ENCODE assay signal across 13 cellular contexts in the genomic region with DNA sequence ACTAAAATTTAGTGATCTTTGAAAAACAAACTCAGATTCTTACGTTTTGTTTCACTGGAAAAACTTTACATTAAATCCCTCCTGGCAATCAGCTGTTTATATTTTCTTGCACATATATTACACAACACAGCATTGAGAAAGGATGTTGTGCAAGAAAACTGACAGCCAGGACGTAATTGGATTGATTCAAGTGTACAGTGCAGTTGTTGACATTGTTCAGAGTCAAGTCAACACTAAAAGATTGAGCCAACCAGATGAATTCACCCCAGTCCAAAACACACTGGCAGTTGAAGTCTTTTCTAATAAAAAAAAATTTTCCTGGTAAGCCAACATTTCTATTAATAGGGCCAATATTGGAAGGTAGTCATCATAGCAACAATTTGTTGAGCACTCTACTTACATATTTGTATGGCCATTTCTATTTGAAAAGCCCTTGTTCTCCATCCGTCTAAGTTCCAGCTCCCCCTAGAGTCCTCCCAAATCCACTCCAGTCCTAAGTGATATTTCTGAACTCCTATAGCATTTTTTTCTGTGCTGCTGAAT. TPM values are rescaled to one million over a fixed set of nuclear protein-coding genes. Genes with fewer than 3 reads are reported as not detected.
DNase-seq lines count a peak whose midpoint lies in the region; TF ChIP-seq lines count a peak whose summit lies in the region.
"Had no signal": no experiment of that assay in that cellular context is flagged by ENCODE, and none has a peak within 500 bp of the region (broad histone marks: within the 10 kb centered on the region; RNA-seq: fewer than 3 reads in every experiment).

No MANE protein-coding gene starts in this region.

- H3K4me1 ChIP-seq in OCI-LY3 (ENCODE audit: low read length): peaks cover 33% of the 10 kb centered on the region
- no peaks in the 10 kb centered on the region for H3K4me1 ChIP-seq in smooth muscle cell (ENCODE audit: low read depth)
- H3K4me1 ChIP-seq: psoas muscle had no signal

- H3K27me3 ChIP-seq in OCI-LY3 (ENCODE audit: low read depth, low read length): no peaks in the 10 kb centered on the region
- H3K27me3 ChIP-seq in smooth muscle cell (ENCODE audit: low read depth): no peaks in the 10 kb centered on the region

- H3K27ac ChIP-seq in OCI-LY3 (ENCODE audit: low read length) (no peak overlapping the region), smooth muscle cell (ENCODE audit: low read depth) (no peak overlapping the region)
- H3K27ac ChIP-seq: psoas muscle had no signal

- H3K9ac ChIP-seq in OCI-LY3 (ENCODE audit: low read length): no peak overlapping the region
- H3K9ac ChIP-seq in smooth muscle cell (ENCODE audit: low read depth): no peak overlapping the region

- H4K20me1 ChIP-seq in OCI-LY3 (ENCODE audit: insufficient read depth, low read length): no peaks in the 10 kb centered on the region
- no peaks in the 10 kb centered on the region for H4K20me1 ChIP-seq in smooth muscle cell (ENCODE audit: low read depth)

- H3K79me2 ChIP-seq in OCI-LY3 (ENCODE audit: low read length) (no peaks in the 10 kb centered on the region), smooth muscle cell (ENCODE audit: low read depth) (no peaks in the 10 kb centered on the region)

- no peaks in the 10 kb centered on the region for H3K9me3 ChIP-seq in OCI-LY3 (ENCODE audit: insufficient read depth, low read length)
- H3K9me3 ChIP-seq in smooth muscle cell (replicated peaks; ENCODE audit: low read depth): no peaks in the 10 kb centered on the region
- H3K9me3 ChIP-seq: psoas muscle had no signal

- H3F3A ChIP-seq in smooth muscle cell (ENCODE audit: low read depth): no peaks in the 10 kb centered on the region

- H3K36me3 ChIP-seq in OCI-LY3 (replicated peaks; ENCODE audit: low read depth, low read length): no peaks in the 10 kb centered on the region
- H3K36me3 ChIP-seq in smooth muscle cell (ENCODE audit: low read depth): no peaks in the 10 kb centered on the region

- DNase-seq in NCI-H2171 treated with DMSO at 0.1 percent for 48 hours (lab: John Stamatoyannopoulos, UW): peak; percentile 17
- DNase-seq in NCI-H2171 (lab: John Stamatoyannopoulos, UW): no peak
- peak; percentile 74 for DNase-seq in fibroblast of mammary gland (ENCODE audit: low read depth)
- no peak for DNase-seq in smooth muscle cell (lab: John Stamatoyannopoulos, UW; ENCODE audit: unreplicated experiment)
- DNase-seq in Ammon's horn (ENCODE audit: low spot score): no peak
- no peak for DNase-seq in posterior cingulate gyrus
- DNase-seq in activated effector memory CD4-positive, alpha-beta T cell treated with anti-CD3 and anti-CD28 coated beads, Interleukin-2, amount 50 U/mL, for 16 hours: no peak
- DNase-seq: effector memory CD4-positive, alpha-beta T cell; NCI-H1417 treated with DMSO at 0.1 percent for 48 hours; psoas muscle had no signal

- WGBS in smooth muscle cell (ENCODE audit: low lambda C conversion rate): 19% methylated on average over 3 of the region's 3 CpGs

- H3K4me3 ChIP-seq in OCI-LY3 (ENCODE audit: low read length) (no peak overlapping the region), fibroblast of mammary gland (ENCODE audit: control insufficient read depth, low read depth, low read length) (no peak overlapping the region), smooth muscle cell (no peak overlapping the region)
- H3K4me3 ChIP-seq: psoas muscle had no signal

- intact Hi-C loops in posterior cingulate gyrus (cut with DNase I): no loop called here

- no peak overlapping the region for H2AFZ ChIP-seq in OCI-LY3 (ENCODE audit: low read depth, low read length)
- no peak overlapping the region for H2AFZ ChIP-seq in smooth muscle cell (ENCODE audit: low read depth)

- H3K4me2 ChIP-seq in OCI-LY3 (ENCODE audit: low read length) (no peak overlapping the region), smooth muscle cell (peak overlapping the region; percentile 54)

- TF ChIP-seq CTCF in OCI-LY3 (IDR thresholded peaks at IDR 0.05; ENCODE audit: low read depth, low read length) (peak; percentile 46), fibroblast of mammary gland (conservative IDR thresholded peaks at IDR 0.05; ENCODE audit: control insufficient read depth, insufficient read depth, low read depth, low read length) (peak; percentile 41), smooth muscle cell (IDR thresholded peaks at IDR 0.05; ENCODE audit: borderline replicate concordance, insufficient read depth, poor library complexity, severe bottlenecking) (no peak)

RNA-seq across cellular contexts. Expression of a gene that starts 20.9 kb away (rescaled TPM):
- 0.13 and 0.99 TPM in 2 replicates for total RNA-seq in smooth muscle cell
- 0.22 TPM in 1 of 2 replicates, not detected in the other for polyA plus RNA-seq in smooth muscle cell
- total RNA-seq: activated CD8-positive, alpha-beta memory T cell treated with anti-CD3 and anti-CD28 coated beads for 36 hours; temporal lobe had no signal

RNA-seq across cellular contexts. Expression of a gene that starts 22.9 kb away (rescaled TPM):
- not detected in 2 replicates for total RNA-seq in smooth muscle cell
- polyA plus RNA-seq in smooth muscle cell: not detected in 2 replicates

Comparison
In these comparisons a context has a peak if more than half of its experiments do, and no peak if none do; other contexts are left out.
1. DNase-seq: peak in NCI-H2171 treated with DMSO at 0.1 percent for 48 hours (single experiment) and fibroblast of mammary gland (single experiment); none in NCI-H2171 (single experiment), smooth muscle cell (single experiment), Ammon's horn (single experiment), posterior cingulate gyrus (0 of 10) and activated effector memory CD4-positive, alpha-beta T cell treated with anti-CD3 and anti-CD28 coated beads, Interleukin-2, amount 50 U/mL, for 16 hours (single experiment).